ENCODE assay signal across 14 cellular contexts in the genomic region with DNA sequence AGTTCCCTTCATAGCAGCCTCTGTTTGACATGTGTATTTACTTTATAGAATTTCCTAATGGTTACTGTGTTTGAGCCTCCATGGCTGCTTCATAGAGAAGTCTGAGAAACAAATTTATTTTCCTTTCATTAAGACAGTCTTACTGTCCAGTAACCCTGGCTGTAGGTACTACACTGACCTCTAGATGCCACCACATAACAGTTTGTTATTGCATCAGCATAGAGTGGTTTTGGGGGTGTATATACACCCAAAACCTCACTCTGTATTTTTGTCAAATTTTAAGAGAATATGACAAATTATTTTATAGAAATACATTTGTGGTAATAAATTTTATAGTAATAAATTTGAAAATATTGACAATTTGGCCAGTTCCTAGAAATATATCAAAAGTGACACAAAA. TPM values are rescaled to one million over a fixed set of nuclear protein-coding genes. Genes with fewer than 3 reads are reported as not detected.
DNase-seq lines count a peak whose midpoint lies in the region; FAIRE-seq and TF ChIP-seq lines count a peak whose summit lies in the region.
"Had no signal": no experiment of that assay in that cellular context is flagged by ENCODE, and none has a peak within 500 bp of the region (broad histone marks: within the 10 kb centered on the region; RNA-seq: fewer than 3 reads in every experiment).

No MANE protein-coding gene starts in this region.

- H3K27me3 Mint-ChIP-seq in progenitor cell of endocrine pancreas = no peaks in the 10 kb centered on the region
- H3K27me3 Mint-ChIP-seq: naive thymus-derived CD8-positive, alpha-beta T cell; stimulated activated naive B cell treated with anti-CD40 and anti-IgM and Interleukin-4, amounts not matched to agents 10 μg/mL and 1 μg/mL and 100 μg/mL, for 72 hours had no signal

- no peak overlapping the region for H3K27ac Mint-ChIP-seq in progenitor cell of endocrine pancreas
- H3K27ac Mint-ChIP-seq: activated naive CD4-positive, alpha-beta T cell treated with anti-CD3 and anti-CD28 coated beads for 36 hours; stimulated activated naive B cell treated with anti-CD40 and anti-IgM and Interleukin-4, amounts not matched to agents 10 μg/mL and 1 μg/mL and 100 μg/mL, for 72 hours had no signal

- intact Hi-C loops in uterus (cut with DNase I; ENCODE audit: low total_unique reads) = no loop called here

- no peaks in the 10 kb centered on the region for H3K4me1 Mint-ChIP-seq in progenitor cell of endocrine pancreas (ENCODE audit: low read depth)
- H3K4me1 Mint-ChIP-seq: stimulated activated naive B cell treated with anti-CD40 and anti-IgM and Interleukin-4, amounts not matched to agents 10 μg/mL and 1 μg/mL and 100 μg/mL, for 72 hours had no signal

- H3K27me3 ChIP-seq in uterus = no peaks in the 10 kb centered on the region

- peak; percentile 39 for TF ChIP-seq CTCF in AG09319 (IDR thresholded peaks at IDR 0.05; ENCODE audit: low read depth, low read length)
- TF ChIP-seq CTCF in fibroblast of villous mesenchyme (IDR thresholded peaks at IDR 0.05; ENCODE audit: insufficient read depth, low read depth, low read length) = peak; percentile 41
- no peak for TF ChIP-seq CTCF in progenitor cell of endocrine pancreas (IDR thresholded peaks at IDR 0.05; ENCODE audit: unreplicated experiment)
- TF ChIP-seq CTCF in uterus (IDR thresholded peaks at IDR 0.05) = peak in 1 of 4 experiments; percentile 13

- no peak overlapping the region for H3K4me3 Mint-ChIP-seq in progenitor cell of endocrine pancreas (ENCODE audit: low read depth)
- H3K4me3 Mint-ChIP-seq: activated naive CD4-positive, alpha-beta T cell treated with anti-CD3 and anti-CD28 coated beads for 36 hours; naive thymus-derived CD8-positive, alpha-beta T cell; stimulated activated naive B cell treated with anti-CD40 and anti-IgM and Interleukin-4, amounts not matched to agents 10 μg/mL and 1 μg/mL and 100 μg/mL, for 72 hours had no signal

- no peak for TF ChIP-seq POLR2A in uterus (IDR thresholded peaks at IDR 0.05)

- H3K9me3 Mint-ChIP-seq in progenitor cell of endocrine pancreas (ENCODE audit: low read depth) = peaks cover 7% of the 10 kb centered on the region

- H3K4me1 ChIP-seq in uterus = no peaks in the 10 kb centered on the region

- H3K9me3 ChIP-seq in uterus = peaks cover 0 to 4% of the 10 kb centered on the region in 2 donors

- no peak overlapping the region for H3K27ac ChIP-seq in uterus

- no peaks in the 10 kb centered on the region for H3K36me3 ChIP-seq in uterus

- peak; percentile 58 for FAIRE-seq in TTC549 (lab: Jason Lieb, UNC)

- H3K4me3 ChIP-seq in fibroblast of villous mesenchyme (ENCODE audit: low read depth, low read length) = no peak overlapping the region
- H3K4me3 ChIP-seq in uterus = no peak overlapping the region

- H3K36me3 Mint-ChIP-seq in progenitor cell of endocrine pancreas (ENCODE audit: insufficient read depth) = peaks cover 11% of the 10 kb centered on the region

- DNase-seq in AG09319 (ENCODE audit: extremely low read depth, low read depth) (no peak), HCEC 1CT (peak; percentile 26), fibroblast of villous mesenchyme (ENCODE audit: low read depth) (peak; percentile 36), progenitor cell of endocrine pancreas (ENCODE audit: low spot score, unreplicated experiment) (no peak), NCI-H1092 (lab: John Stamatoyannopoulos, UW) (no peak), uterus (no peak)
- DNase-seq in stimulated activated CD8-positive, alpha-beta memory T cell treated with anti-CD3 and anti-CD28 coated beads, Interleukin-4, amount 100 ng/mL, for 48 hours = no peak
- DNase-seq: activated CD4-positive, alpha-beta T cell treated with anti-CD3 and anti-CD28 coated beads for 4 hours; activated naive CD4-positive, alpha-beta T cell treated with anti-CD3 and anti-CD28 coated beads for 36 hours; effector CD4-positive, alpha-beta T cell; naive thymus-derived CD8-positive, alpha-beta T cell; SHP77; stimulated activated naive B cell treated with anti-CD40 and anti-IgM and Interleukin-4, amounts not matched to agents 10 μg/mL and 1 μg/mL and 100 μg/mL, for 72 hours had no signal

RNA-seq across cellular contexts. Expression of a gene that starts 57.3 kb away (rescaled TPM):
- total RNA-seq in fibroblast of villous mesenchyme (13.0 and 14.5 TPM in 2 replicates), progenitor cell of endocrine pancreas (57.3 and 57.5 TPM in 2 replicates), uterus (10 to 100 TPM in 2 of 4 donors, 1 to 10 TPM in 2; 5.9 to 53.2 (median 22.4) TPM)

Comparison
In these comparisons a context has a peak if more than half of its experiments do, and no peak if none do; other contexts are left out.
1. DNase-seq: peak in HCEC 1CT (single experiment) and fibroblast of villous mesenchyme (single experiment); none in AG09319 (single experiment), progenitor cell of endocrine pancreas (single experiment), NCI-H1092 (single experiment), stimulated activated CD8-positive, alpha-beta memory T cell treated with anti-CD3 and anti-CD28 coated beads, Interleukin-4, amount 100 ng/mL, for 48 hours (single experiment) and uterus (0 of 2).